1 cellular context compared by ENCODE assay signal in the genomic region with DNA sequence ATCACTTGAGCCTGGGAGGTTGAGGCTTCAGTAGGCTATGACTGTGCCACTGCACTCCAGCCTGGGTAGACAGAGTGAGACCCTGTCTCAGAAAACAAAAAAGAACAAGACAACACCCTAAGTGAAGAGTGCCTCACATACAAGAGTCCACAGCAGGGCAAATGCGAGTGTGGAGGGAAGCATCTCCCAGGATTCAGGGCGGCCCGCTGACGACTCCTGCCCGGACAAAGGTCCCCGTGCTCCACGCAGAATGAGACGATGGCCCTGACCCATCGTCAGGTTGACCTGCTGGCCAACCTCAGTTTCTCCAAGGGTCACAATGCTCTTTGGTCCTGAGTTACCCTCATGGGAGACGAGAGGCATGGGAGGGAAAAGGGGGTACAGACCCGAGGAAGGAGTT.
TF ChIP-seq lines count a peak whose summit lies in the region.

No MANE protein-coding gene starts in this region.

TF ChIP-seq in SK-N-SH treated with all-trans-retinoic acid at 6 μM for 48 hours, 23 proteins besides CTCF, POLR2A, EP300 and RAD21 (continued from another document):
- TF ChIP-seq, protein P1, sequence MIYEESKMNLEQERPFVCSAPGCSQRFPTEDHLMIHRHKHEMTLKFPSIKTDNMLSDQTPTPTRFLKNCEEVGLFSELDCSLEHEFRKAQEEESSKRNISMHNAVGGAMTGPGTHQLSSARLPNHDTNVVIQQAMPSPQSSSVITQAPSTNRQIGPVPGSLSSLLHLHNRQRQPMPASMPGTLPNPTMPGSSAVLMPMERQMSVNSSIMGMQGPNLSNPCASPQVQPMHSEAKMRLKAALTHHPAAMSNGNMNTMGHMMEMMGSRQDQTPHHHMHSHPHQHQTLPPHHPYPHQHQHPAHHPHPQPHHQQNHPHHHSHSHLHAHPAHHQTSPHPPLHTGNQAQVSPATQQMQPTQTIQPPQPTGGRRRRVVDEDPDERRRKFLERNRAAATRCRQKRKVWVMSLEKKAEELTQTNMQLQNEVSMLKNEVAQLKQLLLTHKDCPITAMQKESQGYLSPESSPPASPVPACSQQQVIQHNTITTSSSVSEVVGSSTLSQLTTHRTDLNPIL (CRISPR knock-in tag; IDR thresholded peaks at IDR 0.05; ENCODE audit: low read depth) = no peak
